ENCODE assay signal across 12 cellular contexts in the genomic region with DNA sequence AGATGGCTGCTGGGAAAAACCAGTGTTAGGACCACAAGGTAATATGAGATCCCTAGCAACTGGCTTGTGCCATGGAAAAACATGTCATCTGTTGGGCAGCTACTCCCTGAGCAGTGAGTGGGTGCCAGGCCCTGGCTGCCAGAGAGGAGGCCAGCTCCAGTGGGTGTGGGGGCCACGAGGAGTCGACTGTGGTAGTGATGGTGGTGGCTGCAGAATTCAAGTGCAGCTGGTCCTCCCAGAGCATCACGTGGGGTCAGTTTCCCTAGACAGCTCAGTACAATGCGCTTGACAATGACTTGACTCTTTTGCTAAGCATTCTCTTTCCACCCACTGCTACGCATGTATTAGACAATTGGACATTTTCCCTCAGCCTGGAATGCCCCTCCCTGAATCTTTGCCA. TPM values are rescaled to one million over a fixed set of nuclear protein-coding genes. Genes with fewer than 3 reads are reported as not detected.
DNase-seq lines count a peak whose midpoint lies in the region; ATAC-seq and TF ChIP-seq lines count a peak whose summit lies in the region.
"Had no signal": no experiment of that assay in that cellular context is flagged by ENCODE, and none has a peak within 500 bp of the region (broad histone marks: within the 10 kb centered on the region; RNA-seq: fewer than 3 reads in every experiment).

No MANE protein-coding gene starts in this region.

- H2BK120ac ChIP-seq in H9 (ENCODE audit: low read depth, low read length, poor library complexity, severe bottlenecking): no peak overlapping the region

- H2BK15ac ChIP-seq in H9 (ENCODE audit: low read depth, low read length): 0 out of 2 replicates have a peak overlapping the region, but pooled peaks have one; percentile 25

- H3K27ac ChIP-seq in BLaER1 treated with 17β-estradiol and CSF1 and Interleukin-3, amounts not matched to agents 10 nM and 100 nM: peak overlapping the region in 6 of 11 experiments; percentile 34 to 92 (median 88); a peak in 9 of 22 replicates
- no peak overlapping the region for H3K27ac ChIP-seq in H9 (ENCODE audit: insufficient read length, low read depth, low read length)

- H3K23ac ChIP-seq in H9 (ENCODE audit: insufficient read length, low read depth, low read length): no peak overlapping the region

- peaks cover 26 to 59% (median 49%) of the 10 kb centered on the region in 10 experiments for H3K4me1 ChIP-seq in BLaER1 treated with 17β-estradiol and CSF1 and Interleukin-3, amounts not matched to agents 10 nM and 100 nM
- peaks cover 12% of the 10 kb centered on the region; the same call in 1 of the 2 replicates for H3K4me1 ChIP-seq in H9 (ENCODE audit: insufficient read depth, low read length)

- H3K9ac ChIP-seq in BLaER1 treated with 17β-estradiol and CSF1 and Interleukin-3, amounts not matched to agents 10 nM and 100 nM: no peak overlapping the region
- no peak overlapping the region for H3K9ac ChIP-seq in H9 (ENCODE audit: extremely low read depth, insufficient read length, low read length)

- no peak overlapping the region for H3K4ac ChIP-seq in H9 (ENCODE audit: low read depth, low read length)

- H2AK5ac ChIP-seq in H9 (ENCODE audit: insufficient read length, low read length): no peak overlapping the region

- peak overlapping the region; percentile 41 for H2BK12ac ChIP-seq in H9 (ENCODE audit: insufficient read length, low read depth, low read length)

- H3K27me3 ChIP-seq in BLaER1 treated with 17β-estradiol and CSF1 and Interleukin-3, amounts not matched to agents 10 nM and 100 nM: no peaks in the 10 kb centered on the region
- H3K27me3 ChIP-seq in H9 (ENCODE audit: insufficient read depth, low read length): no peaks in the 10 kb centered on the region

- no CpG with 5 or more reads among the region's 5 CpGs for WGBS in H9 (ENCODE audit: extremely low coverage, insufficient read length, low lambda C conversion rate)

- no peak overlapping the region for H2BK20ac ChIP-seq in H9 (ENCODE audit: low read depth, low read length, poor library complexity, severe bottlenecking)

- peak overlapping the region in 6 of 11 experiments; percentile 63 to 87 (median 84); a peak in 10 of 22 replicates for H3K4me2 ChIP-seq in BLaER1 treated with 17β-estradiol and CSF1 and Interleukin-3, amounts not matched to agents 10 nM and 100 nM
- H3K4me2 ChIP-seq in H9 (ENCODE audit: insufficient read depth, insufficient read length, low read length): no peak overlapping the region

- no peak for TF ChIP-seq CTCF in H9 (conservative IDR thresholded peaks at IDR 0.05)

- H3K36me3 ChIP-seq in BLaER1 treated with 17β-estradiol and CSF1 and Interleukin-3, amounts not matched to agents 10 nM and 100 nM: no peaks in the 10 kb centered on the region

- ATAC-seq in natural killer cell treated with Interleukin-12 subunit alpha and Interleukin-12 subunit beta and Interleukin-15 and Interleukin-18, amount 100 ng/mL, for 72 hours: no peak
- ATAC-seq in HG03521 (IDR thresholded peaks at IDR 0.05; ENCODE audit: unreplicated experiment) (no peak), GM18517 (IDR thresholded peaks at IDR 0.05; ENCODE audit: unreplicated experiment) (no peak)

- no peak overlapping the region for H2BK5ac ChIP-seq in H9 (ENCODE audit: insufficient read length, low read length)

- H2AFZ ChIP-seq in H9 (ENCODE audit: low read length): no peak overlapping the region

- H3K79me2 ChIP-seq in H9 (ENCODE audit: insufficient read depth, low read length): no peaks in the 10 kb centered on the region

- no peak overlapping the region for H3K4me3 ChIP-seq in BLaER1 treated with 17β-estradiol and CSF1 and Interleukin-3, amounts not matched to agents 10 nM and 100 nM

- H3K14ac ChIP-seq in H9 (ENCODE audit: insufficient read depth, low read length): peak overlapping the region; percentile 42; the same call in 1 of the 2 replicates

- H3K4me3 Mint-ChIP-seq in H9: no peak overlapping the region
- H3K4me3 Mint-ChIP-seq in natural killer cell treated with Interleukin-12 subunit alpha and Interleukin-12 subunit beta and Interleukin-15 and Interleukin-18, amount 100 ng/mL, for 72 hours: no peak overlapping the region

- DNase-seq in H9 (no peak), astrocyte of the hippocampus (ENCODE audit: low read depth, low spot score) (peak; percentile 27), NOMO-1 (lab: John Stamatoyannopoulos, UW; ENCODE audit: unreplicated experiment in 2 of 2) (no peak), cerebellum (ENCODE audit: low spot score) (no peak)
- DNase-seq in natural killer cell treated with Interleukin-12 subunit alpha and Interleukin-12 subunit beta and Interleukin-15 and Interleukin-18, amount 100 ng/mL, for 72 hours (ENCODE audit: low spot score): no peak
- DNase-seq: activated CD4-positive, alpha-beta T cell treated with anti-CD3 and anti-CD28 coated beads, Interleukin-2, amount 50 U/mL, for 1 hour; NCI-H524 treated with DMSO at 0.1 percent for 48 hours; occipital lobe; stimulated activated CD4-positive, alpha-beta T cell treated with anti-CD3 and anti-CD28 coated beads, Interleukin-4, amount 100 ng/mL, for 24 hours had no signal

- H4K91ac ChIP-seq in H9 (ENCODE audit: insufficient read length, low read depth, low read length): no peak overlapping the region

- H3K4me1 Mint-ChIP-seq in H9: peaks cover 27 to 30% of the 10 kb centered on the region in 2 experiments
- peaks cover 27 to 31% of the 10 kb centered on the region in 2 donors for H3K4me1 Mint-ChIP-seq in natural killer cell treated with Interleukin-12 subunit alpha and Interleukin-12 subunit beta and Interleukin-15 and Interleukin-18, amount 100 ng/mL, for 72 hours (ENCODE audit: low read depth in 2 of 2)

- no peaks in the 10 kb centered on the region for H4K20me1 ChIP-seq in BLaER1 treated with 17β-estradiol and CSF1 and Interleukin-3, amounts not matched to agents 10 nM and 100 nM
- no peaks in the 10 kb centered on the region for H4K20me1 ChIP-seq in H9 (ENCODE audit: control insufficient read depth, insufficient read depth, insufficient read length)

- peak overlapping the region; percentile 71 for H3K18ac ChIP-seq in H9 (ENCODE audit: insufficient read length, low read depth, low read length)

- H3K27me3 Mint-ChIP-seq in H9 (ENCODE audit: low read depth): no peaks in the 10 kb centered on the region
- H3K27me3 Mint-ChIP-seq in natural killer cell treated with Interleukin-12 subunit alpha and Interleukin-12 subunit beta and Interleukin-15 and Interleukin-18, amount 100 ng/mL, for 72 hours: no peaks in the 10 kb centered on the region

- H3K36me3 Mint-ChIP-seq in H9 (ENCODE audit: insufficient read depth in 1 of 3, low read depth in 3 of 3): no peaks in the 10 kb centered on the region
- no peaks in the 10 kb centered on the region for H3K36me3 Mint-ChIP-seq in natural killer cell treated with Interleukin-12 subunit alpha and Interleukin-12 subunit beta and Interleukin-15 and Interleukin-18, amount 100 ng/mL, for 72 hours

- no peak overlapping the region; a peak in 1 of 7 replicates for H3K27ac Mint-ChIP-seq in H9
- H3K27ac Mint-ChIP-seq in natural killer cell treated with Interleukin-12 subunit alpha and Interleukin-12 subunit beta and Interleukin-15 and Interleukin-18, amount 100 ng/mL, for 72 hours: peak overlapping the region; percentile 86 to 91

- no peaks in the 10 kb centered on the region for H3K79me1 ChIP-seq in H9 (ENCODE audit: insufficient read depth, low read depth, low read length, poor library complexity, severe bottlenecking)

- no peak overlapping the region for H4K8ac ChIP-seq in H9 (replicated peaks; ENCODE audit: insufficient read length, low read depth, low read length)

- H3K23me2 ChIP-seq in H9 (ENCODE audit: insufficient read length, low read depth, low read length, poor library complexity, severe bottlenecking): no peaks in the 10 kb centered on the region

- H3K9me3 Mint-ChIP-seq in H9: no peaks in the 10 kb centered on the region
- H3K9me3 Mint-ChIP-seq in natural killer cell treated with Interleukin-12 subunit alpha and Interleukin-12 subunit beta and Interleukin-15 and Interleukin-18, amount 100 ng/mL, for 72 hours: no peaks in the 10 kb centered on the region

- H3T11ph ChIP-seq in H9 (ENCODE audit: low read length): no peak overlapping the region

- no peaks in the 10 kb centered on the region for H3K9me3 ChIP-seq in BLaER1 treated with 17β-estradiol and CSF1 and Interleukin-3, amounts not matched to agents 10 nM and 100 nM (replicated peaks in 1 of 11)
- H3K9me3 ChIP-seq in H9 (ENCODE audit: control insufficient read depth, low read depth, low read length): no peaks in the 10 kb centered on the region

- H3K56ac ChIP-seq in H9 (ENCODE audit: insufficient read length, low read depth, low read length): no peak overlapping the region

- no peak overlapping the region for H4K5ac ChIP-seq in H9 (ENCODE audit: insufficient read length, low read depth, low read length)

RNA-seq across cellular contexts. Expression of gene CDC42, which starts 14.5 kb away (rescaled TPM):
- total RNA-seq in H9 (2021): 178 and 197 TPM in 2 replicates
- 100 to 1,000 TPM; 191 to 394 TPM for total RNA-seq in natural killer cell treated with Interleukin-12 subunit alpha and Interleukin-12 subunit beta and Interleukin-15 and Interleukin-18, amount 100 ng/mL, for 72 hours
- 251 TPM for total RNA-seq in cerebellum

RNA-seq across cellular contexts. Expression of gene CELA3A, which starts 36.6 kb away (rescaled TPM):
- total RNA-seq in H9 (2021): not detected in 2 replicates
- total RNA-seq in natural killer cell treated with Interleukin-12 subunit alpha and Interleukin-12 subunit beta and Interleukin-15 and Interleukin-18, amount 100 ng/mL, for 72 hours: not detected
- not detected for total RNA-seq in cerebellum
- total RNA-seq: occipital lobe had no signal

Comparison
In these comparisons a context has a peak if more than half of its experiments do, and no peak if none do; other contexts are left out.
1. H3K27ac Mint-ChIP-seq: peak in natural killer cell treated with Interleukin-12 subunit alpha and Interleukin-12 subunit beta and Interleukin-15 and Interleukin-18, amount 100 ng/mL, for 72 hours (2 of 2); none in H9 (0 of 3).